Comparison of ENCODE assay signal across 14 cellular contexts in the genomic region with DNA sequence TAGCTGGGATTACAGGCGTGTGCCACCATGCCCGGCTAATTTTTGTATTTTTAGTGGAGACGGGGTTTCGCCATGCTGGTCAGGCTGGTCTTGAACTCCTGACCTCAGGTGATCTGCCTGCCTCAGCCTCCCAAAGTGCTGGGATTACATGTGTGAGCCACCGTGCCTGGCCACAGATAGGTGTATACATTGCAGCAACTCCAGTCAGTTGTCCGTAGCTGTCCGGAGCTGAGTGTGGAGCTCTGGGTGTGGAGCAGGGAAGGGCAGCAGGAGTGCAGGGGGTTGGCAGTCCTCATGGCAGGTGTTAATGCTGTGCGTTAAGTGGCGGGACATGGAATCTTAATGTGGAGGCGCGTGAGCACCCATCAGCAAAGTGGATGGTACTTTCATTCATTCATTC. TPM values are rescaled to one million over a fixed set of nuclear protein-coding genes. Genes with fewer than 3 reads are reported as not detected.
"Had no signal": no experiment of that assay in that cellular context is flagged by ENCODE, and none has a peak within 500 bp of the region (broad histone marks: within the 10 kb centered on the region; RNA-seq: fewer than 3 reads in every experiment).

No MANE protein-coding gene starts in this region.

RNA-seq across cellular contexts. Expression of a gene that starts 8.9 kb away (rescaled TPM):
- total RNA-seq: ascending aorta, breast epithelium, bronchial epithelial cell had no signal
- polyA plus RNA-seq: cardiac muscle cell had no signal

RNA-seq across cellular contexts. Expression of a gene that starts 17.4 kb away (rescaled TPM):
- total RNA-seq: activated naive CD4-positive, alpha-beta T cell treated with anti-CD3 and anti-CD28 coated beads for 36 hours; activated naive CD4-positive, alpha-beta T cell treated with anti-CD3 and anti-CD28 coated beads, Interleukin-2, amount 50 U/mL, for 72 hours; activated naive CD8-positive, alpha-beta T cell treated with anti-CD3 and anti-CD28 coated beads for 36 hours; activated naive CD8-positive, alpha-beta T cell treated with anti-CD3 and anti-CD28 coated beads, Interleukin-2, amount 10 ng/mL, durations not matched to agents 7 days and 5 days; activated T-cell treated with anti-CD3 and anti-CD28 coated beads, Interleukin-2, amount 50 U/mL, for 4 hours; activated T-cell treated with anti-CD3 and anti-CD28 coated beads, Interleukin-2, amount 50 U/mL, for 72 hours; activated T-helper 1 cell treated with anti-CD3 and anti-CD28 coated beads, Interleukin-12 subunit alpha, Interleukin-12 subunit beta, Interleukin-2, Interleukin-4 antibody, amounts not matched to agents 30 ng/mL and 10 ng/mL and 1 ng/mL, durations not matched to agents 14 hours and 24 hours and 36 hours; activated T-helper 17 cell treated with anti-CD3 and anti-CD28 coated beads, Interleukin-2, amount 50 U/mL, for 72 hours; activated T-helper 2 cell treated with anti-CD3 and anti-CD28 coated beads, Interferon-gamma antibody, Interleukin-2, Interleukin-4, amounts not matched to agents 10 μg/mL and 5 μg/mL and 100 μg/mL, durations not matched to agents 14 hours and 24 hours and 36 hours; bronchial epithelial cell had no signal

RNA-seq across cellular contexts. Expression of a gene that starts 42.3 kb away (rescaled TPM):
- total RNA-seq: activated naive CD4-positive, alpha-beta T cell treated with anti-CD3 and anti-CD28 coated beads for 36 hours; activated naive CD4-positive, alpha-beta T cell treated with anti-CD3 and anti-CD28 coated beads, Interleukin-2, amount 50 U/mL, for 72 hours; activated naive CD8-positive, alpha-beta T cell treated with anti-CD3 and anti-CD28 coated beads for 36 hours; activated naive CD8-positive, alpha-beta T cell treated with anti-CD3 and anti-CD28 coated beads, Interleukin-2, amount 10 ng/mL, durations not matched to agents 7 days and 5 days; activated T-cell treated with anti-CD3 and anti-CD28 coated beads, Interleukin-2, amount 50 U/mL, for 4 hours; activated T-cell treated with anti-CD3 and anti-CD28 coated beads, Interleukin-2, amount 50 U/mL, for 72 hours; activated T-helper 1 cell treated with anti-CD3 and anti-CD28 coated beads, Interleukin-12 subunit alpha, Interleukin-12 subunit beta, Interleukin-2, Interleukin-4 antibody, amounts not matched to agents 30 ng/mL and 10 ng/mL and 1 ng/mL, durations not matched to agents 14 hours and 24 hours and 36 hours; activated T-helper 17 cell treated with anti-CD3 and anti-CD28 coated beads, Interleukin-2, amount 50 U/mL, for 72 hours; activated T-helper 2 cell treated with anti-CD3 and anti-CD28 coated beads, Interferon-gamma antibody, Interleukin-2, Interleukin-4, amounts not matched to agents 10 μg/mL and 5 μg/mL and 100 μg/mL, durations not matched to agents 14 hours and 24 hours and 36 hours; bronchial epithelial cell had no signal

RNA-seq across cellular contexts. Expression of a gene that starts 42.4 kb away (rescaled TPM):
- total RNA-seq: activated naive CD4-positive, alpha-beta T cell treated with anti-CD3 and anti-CD28 coated beads for 36 hours; activated naive CD4-positive, alpha-beta T cell treated with anti-CD3 and anti-CD28 coated beads, Interleukin-2, amount 50 U/mL, for 72 hours; activated naive CD8-positive, alpha-beta T cell treated with anti-CD3 and anti-CD28 coated beads for 36 hours; activated naive CD8-positive, alpha-beta T cell treated with anti-CD3 and anti-CD28 coated beads, Interleukin-2, amount 10 ng/mL, durations not matched to agents 7 days and 5 days; activated T-cell treated with anti-CD3 and anti-CD28 coated beads, Interleukin-2, amount 50 U/mL, for 4 hours; activated T-cell treated with anti-CD3 and anti-CD28 coated beads, Interleukin-2, amount 50 U/mL, for 72 hours; activated T-helper 1 cell treated with anti-CD3 and anti-CD28 coated beads, Interleukin-12 subunit alpha, Interleukin-12 subunit beta, Interleukin-2, Interleukin-4 antibody, amounts not matched to agents 30 ng/mL and 10 ng/mL and 1 ng/mL, durations not matched to agents 14 hours and 24 hours and 36 hours; activated T-helper 17 cell treated with anti-CD3 and anti-CD28 coated beads, Interleukin-2, amount 50 U/mL, for 72 hours; activated T-helper 2 cell treated with anti-CD3 and anti-CD28 coated beads, Interferon-gamma antibody, Interleukin-2, Interleukin-4, amounts not matched to agents 10 μg/mL and 5 μg/mL and 100 μg/mL, durations not matched to agents 14 hours and 24 hours and 36 hours; ascending aorta; bronchial epithelial cell; cardiac septum had no signal
